In the genomic region with DNA sequence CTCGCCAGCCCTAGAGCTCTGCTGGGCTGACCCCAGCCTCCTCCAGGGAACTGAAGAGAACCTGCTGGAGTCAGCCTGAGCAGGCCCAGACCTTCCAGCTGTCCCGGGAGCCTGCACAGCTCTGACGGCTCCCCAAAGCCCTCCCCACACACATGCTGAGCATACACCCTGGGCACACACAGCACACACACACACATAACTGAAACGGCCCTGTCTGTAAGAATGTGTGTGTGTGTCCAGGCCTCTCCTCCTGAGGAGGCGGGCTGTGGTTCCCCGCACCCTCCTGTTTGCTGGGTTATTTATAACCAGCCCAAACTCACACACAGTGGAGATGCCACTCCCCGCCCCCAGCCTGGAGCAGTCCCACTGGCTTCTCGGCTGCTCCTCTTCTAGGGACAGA, we compare ENCODE assay signal across 11 cellular contexts. TPM values are rescaled to one million over a fixed set of nuclear protein-coding genes. Genes with fewer than 3 reads are reported as not detected.
DNase-seq lines count a peak whose midpoint lies in the region; ATAC-seq and TF ChIP-seq lines count a peak whose summit lies in the region.
"Had no signal": no experiment of that assay in that cellular context is flagged by ENCODE, and none has a peak within 500 bp of the region (broad histone marks: within the 10 kb centered on the region; RNA-seq: fewer than 3 reads in every experiment).

No MANE protein-coding gene starts in this region.

- no peaks in the 10 kb centered on the region for H3K9me3 Mint-ChIP-seq in CD4-positive, alpha-beta T cell
- H3K9me3 Mint-ChIP-seq: activated T-cell treated with anti-CD3 and anti-CD28 coated beads, Interleukin-2, amount 50 U/mL, for 4 hours had no signal

- no peak overlapping the region for H3K4me3 Mint-ChIP-seq in CD4-positive, alpha-beta T cell
- H3K4me3 Mint-ChIP-seq: activated T-cell treated with anti-CD3 and anti-CD28 coated beads, Interleukin-2, amount 50 U/mL, for 4 hours had no signal

- POLR2A ChIA-PET in CD4-positive, alpha-beta T cell (lab: Charles Lee) = no interaction called here

- peak overlapping the region; percentile 80 for H3K27ac ChIP-seq in temporal lobe (ENCODE audit: low read depth, low read length)
- no peak overlapping the region for H3K27ac ChIP-seq in CD4-positive, alpha-beta T cell (ENCODE audit: low read depth, low read length)

- TF ChIP-seq CTCF in CD4-positive, alpha-beta T cell (IDR thresholded peaks at IDR 0.05) = no peak
- no peak for TF ChIP-seq CTCF in GM13977 (IDR thresholded peaks at IDR 0.05; ENCODE audit: extremely low read depth, insufficient read depth, missing control alignments)

- ATAC-seq in left lobe of liver (peak; percentile 18), GM21529 (IDR thresholded peaks at IDR 0.05; ENCODE audit: unreplicated experiment) (no peak)
- ATAC-seq in CD4-positive, alpha-beta T cell (ENCODE audit: poor library complexity) = no peak
- ATAC-seq: activated T-cell treated with anti-CD3 and anti-CD28 coated beads, Interleukin-2, amount 50 U/mL, for 4 hours had no signal

- no peaks in the 10 kb centered on the region for H3K9me3 ChIP-seq in CD4-positive, alpha-beta T cell (ENCODE audit: control insufficient read depth, low read length)

- no peaks in the 10 kb centered on the region for H3K36me3 Mint-ChIP-seq in CD4-positive, alpha-beta T cell (ENCODE audit: low read depth)

- H3K27me3 Mint-ChIP-seq in CD4-positive, alpha-beta T cell = peaks cover 1% of the 10 kb centered on the region
- H3K27me3 Mint-ChIP-seq: progenitor cell of endocrine pancreas had no signal

- intact Hi-C loops in CD4-positive, alpha-beta T cell (cut with DNase I, micrococcal nuclease) = no loop called here

- H3K4me1 Mint-ChIP-seq in CD4-positive, alpha-beta T cell (ENCODE audit: low read depth) = no peaks in the 10 kb centered on the region

- H3K27me3 ChIP-seq in CD4-positive, alpha-beta T cell (ENCODE audit: control insufficient read depth, insufficient read depth, low read length) = peaks cover 4% of the 10 kb centered on the region

- CTCF ChIA-PET in CD4-positive, alpha-beta T cell (lab: Charles Lee) = no interaction called here

- DNase-seq in LHCN-M2 (ENCODE audit: low read depth) (peak; percentile 91), T47D (ENCODE audit: low read depth in 1 of 2, low spot score in 1 of 2) (peak; percentile 16 to 70), left lobe of liver (ENCODE audit: low spot score) (no peak), NOMO-1 (lab: John Stamatoyannopoulos, UW; ENCODE audit: unreplicated experiment in 2 of 2) (no peak), GM13977 (ENCODE audit: low spot score) (no peak)
- no peak for DNase-seq in CD4-positive, alpha-beta T cell
- DNase-seq: activated T-cell treated with anti-CD3 and anti-CD28 coated beads, Interleukin-2, amount 50 U/mL, for 4 hours; NCI-H1105 treated with DMSO at 0.1 percent for 48 hours had no signal

- in situ Hi-C loops in T47D (cut with HindIII; ENCODE audit: low pct_unique_long_range_greater_than_20kb, low sequenced_read_pairs) (no loop called here), GM13977 (cut with MboI; ENCODE audit: low pct_unique_long_range_greater_than_20kb, low sequenced_read_pairs, unreplicated experiment) (no loop called here)

- H3K27ac Mint-ChIP-seq in CD4-positive, alpha-beta T cell = no peak overlapping the region
- H3K27ac Mint-ChIP-seq: progenitor cell of endocrine pancreas had no signal

RNA-seq across cellular contexts. Expression of a gene that starts 20.2 kb away (rescaled TPM):
- 33.0 and 39.8 TPM in 2 replicates for total RNA-seq in LHCN-M2 (2014; rRNA removed)
- polyA plus RNA-seq in LHCN-M2 (2012) = 45.9 TPM
- total RNA-seq in left lobe of liver = 17.1 TPM
- total RNA-seq in temporal lobe = 98.1 TPM
- total RNA-seq in CD4-positive, alpha-beta T cell = under 1 TPM in 1 of 2 experiments, not detected in 1; 0.14 TPM

Comparison
In these comparisons a context has a peak if more than half of its experiments do, and no peak if none do; other contexts are left out.
1. DNase-seq: peak in LHCN-M2 (single experiment) and T47D (2 of 2); none in left lobe of liver (single experiment), CD4-positive, alpha-beta T cell (0 of 10), NOMO-1 (0 of 2) and GM13977 (single experiment).
2. RNA of a gene that starts 20.2 kb away (total RNA-seq): 98.1 TPM in temporal lobe (single experiment), 33.0 to 39.8 TPM in LHCN-M2 and 17.1 TPM in left lobe of liver (single experiment); 0.14 TPM in CD4-positive, alpha-beta T cell; every median in the first group is over 10 times any median in the second.